1 cellular context compared by ENCODE assay signal in genomic region chr1:16628361-16629111, GRCh38.
TF ChIP-seq lines count a peak whose summit lies in the region.

No MANE protein-coding gene starts in this region.

TF ChIP-seq in GM12878, 131 proteins besides CTCF, POLR2A, EP300 and RAD21 (continued from another document):
- no peak for TF ChIP-seq ATF2 (IDR thresholded peaks at IDR 0.05; ENCODE audit: low read length)
- TF ChIP-seq CREB1 (IDR thresholded peaks at IDR 0.05; ENCODE audit: low read depth) = no peak
- TF ChIP-seq PKNOX1 (IDR thresholded peaks at IDR 0.05) = no peak
- TF ChIP-seq ZBED1 (IDR thresholded peaks at IDR 0.05; ENCODE audit: borderline replicate concordance) = no peak
- TF ChIP-seq NFIC (IDR thresholded peaks at IDR 0.05; ENCODE audit: low read depth, low read length) = no peak
- no peak for TF ChIP-seq E2F8 (IDR thresholded peaks at IDR 0.05; ENCODE audit: low read depth, partially characterized antibody)
- TF ChIP-seq MTA3 (IDR thresholded peaks at IDR 0.05; ENCODE audit: borderline replicate concordance, low read length) = no peak
- no peak for TF ChIP-seq SREBF1 (IDR thresholded peaks at IDR 0.05; ENCODE audit: low read length)
- no peak for TF ChIP-seq ZBTB4 (CRISPR knock-in tag; IDR thresholded peaks at IDR 0.05)
- TF ChIP-seq RBBP5 (conservative IDR thresholded peaks at IDR 0.05) = no peak
